In the genomic region with DNA sequence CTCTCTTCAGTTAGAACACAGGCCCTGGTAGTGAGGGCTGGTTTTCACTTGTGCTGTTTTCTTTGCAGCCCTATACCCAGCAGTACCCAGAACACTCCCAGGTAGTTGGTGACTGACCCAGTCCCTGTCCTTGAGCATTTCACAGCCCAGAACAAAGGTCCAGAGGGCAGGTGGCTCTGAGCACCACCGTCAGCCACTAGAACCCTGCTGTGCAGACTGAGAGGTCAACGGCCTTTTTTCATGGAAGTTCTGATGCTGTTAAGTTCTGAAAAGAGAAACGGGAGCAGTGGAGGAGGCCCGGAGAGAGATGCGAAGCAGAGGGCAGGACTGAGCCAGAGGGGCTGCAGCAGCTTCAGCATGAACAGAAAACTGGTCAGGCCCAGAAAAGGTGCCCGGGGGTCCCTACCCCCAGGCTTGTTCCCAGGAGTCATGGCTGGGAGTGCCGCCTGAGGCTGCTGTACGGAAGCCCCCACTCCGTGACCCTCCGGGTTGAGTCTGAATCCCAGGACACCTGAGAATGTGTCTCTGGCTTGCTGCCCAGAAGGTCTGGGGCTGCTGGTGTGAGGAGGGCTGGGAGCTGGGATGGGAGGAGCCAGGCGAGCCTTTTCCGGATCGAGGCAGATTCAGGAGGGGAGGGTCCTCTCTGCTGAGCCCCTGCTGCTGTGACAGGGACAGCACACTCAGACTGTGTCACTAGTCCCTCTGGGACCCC, we compare ENCODE assay signal across 1 cellular context.
TF ChIP-seq lines count a peak whose summit lies in the region.

No MANE protein-coding gene starts in this region.

TF ChIP-seq in IMR-90, 13 proteins besides CTCF, POLR2A, EP300 and RAD21:
- TF ChIP-seq FOS (IDR thresholded peaks at IDR 0.05; ENCODE audit: low read depth, low read length) = no peak
- TF ChIP-seq RCOR1 (IDR thresholded peaks at IDR 0.05; ENCODE audit: insufficient replicate concordance, low read length) = no peak
- no peak for TF ChIP-seq MAZ (IDR thresholded peaks at IDR 0.05; ENCODE audit: borderline replicate concordance, low read depth, low read length)
- TF ChIP-seq BHLHE40 (IDR thresholded peaks at IDR 0.05; ENCODE audit: low read depth, low read length) = no peak
- TF ChIP-seq MXI1 (IDR thresholded peaks at IDR 0.05; ENCODE audit: borderline replicate concordance, low read depth, low read length) = no peak
- TF ChIP-seq NFE2L2 (IDR thresholded peaks at IDR 0.05; ENCODE audit: low read depth, low read length) = no peak
- TF ChIP-seq SMC3 (IDR thresholded peaks at IDR 0.05; ENCODE audit: low read depth, low read length) = no peak
- no peak for TF ChIP-seq RFX5 (IDR thresholded peaks at IDR 0.05; ENCODE audit: low read depth, low read length)
